8 cellular contexts compared by ENCODE assay signal in the genomic region with DNA sequence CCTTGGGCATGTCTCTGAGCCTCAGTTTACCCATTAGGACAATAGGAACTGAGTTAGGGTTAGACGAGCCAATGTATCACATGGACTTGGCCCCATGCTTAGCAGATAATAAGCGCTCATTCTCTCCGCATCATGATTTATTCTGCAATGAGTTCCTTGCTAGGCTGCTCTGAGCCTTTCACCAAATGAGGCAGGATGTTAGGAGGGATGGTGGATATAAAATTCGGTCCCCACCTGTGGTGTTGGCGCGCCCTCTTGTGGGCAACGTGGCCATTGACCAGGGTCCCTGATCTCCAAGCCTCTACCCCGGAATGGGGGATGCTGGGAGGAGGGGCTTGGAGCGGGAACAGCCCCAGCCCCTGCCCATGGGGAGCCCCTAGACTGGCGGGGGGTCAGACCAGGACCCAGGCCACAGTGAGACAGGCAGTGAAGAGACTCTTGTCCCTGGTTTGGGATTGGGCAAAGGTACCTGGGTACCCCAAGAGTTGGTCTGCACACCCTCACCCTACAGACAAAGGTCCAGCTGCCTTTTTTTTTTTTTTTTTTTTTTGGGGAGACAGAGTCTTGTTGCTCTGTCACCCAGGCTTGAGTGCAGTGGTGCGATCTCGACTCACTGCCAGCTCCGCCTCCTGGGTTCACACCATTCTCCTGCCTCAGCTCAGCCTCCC. TPM values are rescaled to one million over a fixed set of nuclear protein-coding genes. Genes with fewer than 3 reads are reported as not detected.
A peak's percentile ranks its signal among the peaks of the same experiment; 100 is the strongest.
DNase-seq lines count a peak whose midpoint lies in the region; ATAC-seq and TF ChIP-seq lines count a peak whose summit lies in the region.

No MANE protein-coding gene starts in this region.

- no peaks in the 10 kb centered on the region for H3K27me3 ChIP-seq in lower lobe of right lung (ENCODE audit: low read depth)

- ATAC-seq in lower lobe of right lung (peak; percentile 71 to 74), GM19324 (IDR thresholded peaks at IDR 0.05; ENCODE audit: low FRiP score, unreplicated experiment) (no peak)

- peak; percentile 50 for DNase-seq in HCEC 1CT
- DNase-seq in NCI-H82 treated with DMSO at 0.1 percent for 48 hours (lab: John Stamatoyannopoulos, UW; ENCODE audit: unreplicated experiment): peak; percentile 30
- DNase-seq in activated CD4-positive, alpha-beta T cell treated with anti-CD3 and anti-CD28 coated beads, Interleukin-2, amount 50 U/mL, for 48 hours: peak; percentile 87 to 89
- peak; percentile 85 for DNase-seq in dermis blood vessel endothelial cell
- DNase-seq in lower lobe of right lung: peak; percentile 87
- peak; percentile 57 for DNase-seq in stimulated activated CD8-positive, alpha-beta memory T cell treated with anti-CD3 and anti-CD28 coated beads, Interleukin-12 subunit alpha, Interleukin-12 subunit beta, amount 100 ng/mL, for 24 hours (ENCODE audit: extremely low read depth)

- H3K9me3 ChIP-seq in lower lobe of right lung: no peaks in the 10 kb centered on the region

- intact Hi-C loops in lower lobe of right lung (cut with DNase I): loop anchor here (5.0 kb wide), 1 partner anchor 96 kb away; no protein-coding TSS in a partner anchor

- H3K27ac ChIP-seq in C4-2B: no peak overlapping the region
- H3K27ac ChIP-seq in lower lobe of right lung: no peak overlapping the region

- peaks cover 33% of the 10 kb centered on the region for H3K36me3 ChIP-seq in lower lobe of right lung

- TF ChIP-seq CTCF in C4-2B (conservative IDR thresholded peaks at IDR 0.05) (peak; percentile 96), lower lobe of right lung (IDR thresholded peaks at IDR 0.05) (peak; percentile 95)

- H3K4me3 ChIP-seq in lower lobe of right lung: no peak overlapping the region

- peaks cover 15% of the 10 kb centered on the region for H3K4me1 ChIP-seq in lower lobe of right lung

RNA-seq across cellular contexts. Expression of gene CERS4, which starts 43.9 kb away (rescaled TPM):
- total RNA-seq in dermis blood vessel endothelial cell: 15.4 and 23.3 TPM in 2 replicates
- total RNA-seq in lower lobe of right lung: 60.6 TPM

RNA-seq across cellular contexts. Expression of gene CD320, which starts 55.1 kb away (rescaled TPM):
- 38.8 and 57.5 TPM in 2 replicates for total RNA-seq in dermis blood vessel endothelial cell
- 31.0 TPM for total RNA-seq in lower lobe of right lung

Comparison
In these comparisons a context has a peak if more than half of its experiments do, and no peak if none do; other contexts are left out.
1. DNase-seq: peak in every context shown above with its lines; median percentile 88 in activated CD4-positive, alpha-beta T cell treated with anti-CD3 and anti-CD28 coated beads, Interleukin-2, amount 50 U/mL, for 48 hours; 87 in lower lobe of right lung; 85 in dermis blood vessel endothelial cell; 57 in stimulated activated CD8-positive, alpha-beta memory T cell treated with anti-CD3 and anti-CD28 coated beads, Interleukin-12 subunit alpha, Interleukin-12 subunit beta, amount 100 ng/mL, for 24 hours; 50 in HCEC 1CT; 30 in NCI-H82 treated with DMSO at 0.1 percent for 48 hours.